In genomic region chr7:41612798-41613197, GRCh38 we compare ENCODE assay signal across 6 cellular contexts.
"Had no signal": no experiment of that assay in that cellular context is flagged by ENCODE, and none has a peak within 500 bp of the region (broad histone marks: within the 10 kb centered on the region; RNA-seq: fewer than 3 reads in every experiment).

No MANE protein-coding gene starts in this region.

- H2AFZ ChIP-seq: GM23248 had no signal

- DNase-seq: GM23248, H9, HCEC 1CT, KBM-7 had no signal

- FAIRE-seq: H1, HTR-8/SVneo had no signal

- H3K9ac ChIP-seq: GM23248 had no signal

- H3K4me3 ChIP-seq: GM23248 had no signal

- H3K27ac ChIP-seq: GM23248 had no signal
